11 cellular contexts compared by ENCODE assay signal in genomic region chr14:105470812-105471771, GRCh38. TPM values are rescaled to one million over a fixed set of nuclear protein-coding genes. Genes with fewer than 3 reads are reported as not detected.
DNase-seq lines count a peak whose midpoint lies in the region; ATAC-seq, FAIRE-seq and TF ChIP-seq lines count a peak whose summit lies in the region.
"Had no signal": no experiment of that assay in that cellular context is flagged by ENCODE, and none has a peak within 500 bp of the region (broad histone marks: within the 10 kb centered on the region; RNA-seq: fewer than 3 reads in every experiment).

No MANE protein-coding gene starts in this region.

- peaks cover 0 to 33% (median 0%) of the 10 kb centered on the region in 9 donors for H3K36me3 ChIP-seq in heart right ventricle

- intact Hi-C loops in heart right ventricle (cut with DNase I): loop anchor here in 1 of 10 donors (2.0 kb wide), 1 partner anchor 20 kb away; the partner anchor contains the start of gene TEDC1

- peaks cover 0 to 28% (median 0%) of the 10 kb centered on the region in 7 donors for H3K27me3 ChIP-seq in heart right ventricle

- CTCF ChIA-PET in RWPE1 (lab: Yijun Ruan, JAX): interaction anchor here (1.0 to 2.8 kb wide), 6 partner anchors 10 to 57 kb away, joined by 4 to 19 read pairs (median 5); no protein-coding TSS in a partner anchor

- peak; percentile 1 to 45 (median 6) for ATAC-seq in heart right ventricle
- ATAC-seq: A549 had no signal

- H3K27ac ChIP-seq in RWPE1 (peak overlapping the region; percentile 100), heart right ventricle (peak overlapping the region; percentile 80 to 100 (median 100))

- H3K4me3 ChIP-seq in heart right ventricle: peak overlapping the region in 8 of 10 donors; percentile 4 to 29 (median 16)
- H3K4me3 ChIP-seq: A549 had no signal

- POLR2A ChIA-PET in RWPE1 (lab: Yijun Ruan, JAX; ENCODE audit: low non-redundant PET): no interaction called here

- DNase-seq in DMS53 (lab: John Stamatoyannopoulos, UW) (peak; percentile 19), DMS53 treated with DMSO at 0.1 percent for 48 hours (lab: John Stamatoyannopoulos, UW; ENCODE audit: unreplicated experiment) (no peak), RWPE1 (ENCODE audit: low spot score) (no peak), heart right ventricle (peak; percentile 78 to 82), superior temporal gyrus (ENCODE audit: extremely low spot score) (peak; percentile 9), HUDEP-2 (lab: John Stamatoyannopoulos, UW; ENCODE audit: unreplicated experiment in 76 of 76) (no peak), ACHN (no peak), GM19239 (ENCODE audit: insufficient read length, low spot score) (no peak)
- DNase-seq: activated effector memory CD4-positive, alpha-beta T cell treated with Interleukin-2 at 50 U/mL for 16 hours; T1000 had no signal

- TF ChIP-seq CTCF in RWPE1 (conservative IDR thresholded peaks at IDR 0.05; ENCODE audit: low read depth): no peak
- peak in 8 of 9 donors; percentile 11 to 55 (median 38) for TF ChIP-seq CTCF in heart right ventricle (IDR thresholded peaks at IDR 0.05)

- no peak for FAIRE-seq in GM19239 (lab: Jason Lieb, UNC)
- FAIRE-seq: A549 had no signal

- peaks cover 62 to 79% (median 72%) of the 10 kb centered on the region in 9 donors for H3K4me1 ChIP-seq in heart right ventricle

- no peaks in the 10 kb centered on the region for H3K9me3 ChIP-seq in heart right ventricle
- H3K9me3 ChIP-seq: A549 had no signal

- 41 to 43% methylated on average over 27 to 30 of the region's 30 CpGs for WGBS in heart right ventricle, 2 donors

- in situ Hi-C loops in ACHN (cut with HindIII; ENCODE audit: low pct_ligation_motif_present, low pct_unique_long_range_greater_than_20kb, low sequenced_read_pairs): no loop called here

RNA-seq across cellular contexts. Expression of gene CRIP2, which starts 3.5 kb away (rescaled TPM):
- 1,000 to 10,000 TPM in 3 of 10 donors, 100 to 1,000 TPM in 7; 731 to 1,223 (median 884) TPM for total RNA-seq in heart right ventricle
- polyA plus RNA-seq in heart right ventricle: 1,000 to 10,000 TPM; 1,120 to 1,194 TPM

RNA-seq across cellular contexts. Expression of gene CRIP1, which starts 15.6 kb away (rescaled TPM):
- total RNA-seq in heart right ventricle: 100 to 1,000 TPM in 1 of 10 donors, 10 to 100 TPM in 9; 34.0 to 131 (median 51.0) TPM
- polyA plus RNA-seq in heart right ventricle: 100 to 1,000 TPM; 149 to 170 TPM

RNA-seq across cellular contexts. Expression of gene TEDC1, which starts 20.0 kb away (rescaled TPM):
- total RNA-seq in heart right ventricle: 1 to 10 TPM; 2.3 to 5.2 (median 4.2) TPM
- 10 to 100 TPM in 1 of 2 donors, 1 to 10 TPM in 1; 8.4 to 10.0 TPM for polyA plus RNA-seq in heart right ventricle

RNA-seq across cellular contexts. Expression of gene MTA1, which starts 51.5 kb away (rescaled TPM):
- total RNA-seq in heart right ventricle: 100 to 1,000 TPM; 104 to 209 (median 133) TPM
- 100 to 1,000 TPM in 1 of 2 donors, 10 to 100 TPM in 1; 94.4 to 250 TPM for polyA plus RNA-seq in heart right ventricle

RNA-seq across cellular contexts. Expression of gene TMEM121, which starts 55.3 kb away (rescaled TPM):
- 1 to 10 TPM in 8 of 10 donors, under 1 TPM in 2; 0.93 to 2.3 (median 1.7) TPM for total RNA-seq in heart right ventricle
- polyA plus RNA-seq in heart right ventricle: 1 to 10 TPM; 1.3 to 2.6 TPM

Comparison
In these comparisons a context has a peak if more than half of its experiments do, and no peak if none do; other contexts are left out.
1. DNase-seq: peak in DMS53 (single experiment), heart right ventricle (2 of 2) and superior temporal gyrus (single experiment); none in DMS53 treated with DMSO at 0.1 percent for 48 hours (single experiment), RWPE1 (single experiment), HUDEP-2 (0 of 76), ACHN (single experiment) and GM19239 (single experiment).